36 cellular contexts compared by ENCODE assay signal in genomic region chr2:188571543-188571942, GRCh38.
"Had no signal": no experiment of that assay in that cellular context is flagged by ENCODE, and none has a peak within 500 bp of the region (broad histone marks: within the 10 kb centered on the region; RNA-seq: fewer than 3 reads in every experiment).

No MANE protein-coding gene starts in this region.

- ATAC-seq: activated CD4-positive, alpha-beta T cell treated with anti-CD3 and anti-CD28 coated beads for 36 hours; activated T-cell treated with anti-CD3 and anti-CD28 coated beads, Interleukin-2, amount 50 U/mL, for 72 hours; left colon; sciatic nerve; stimulated activated memory B cell treated with anti-CD40 and anti-IgM and Interleukin-4, amounts not matched to agents 10 μg/mL and 1 μg/mL and 100 μg/mL, for 72 hours; stimulated activated naive CD8-positive, alpha-beta T cell treated with anti-CD3 and anti-CD28 coated beads, Interleukin-15, amount 100 ng/mL, for 72 hours; T-helper 17 cell had no signal

- H3K27me3 Mint-ChIP-seq: activated CD4-positive, alpha-beta T cell treated with anti-CD3 and anti-CD28 coated beads for 36 hours; activated naive CD8-positive, alpha-beta T cell treated with anti-CD3 and anti-CD28 coated beads for 36 hours; dendritic cell treated with granulocyte-macrophage colony-stimulating factor and Interleukin-4, amounts not matched to agents 40 ng/mL and 50 ng/mL, for 4 days; naive B cell; progenitor cell of endocrine pancreas; stimulated activated memory B cell treated with anti-CD40 and anti-IgM and Interleukin-4, amounts not matched to agents 10 μg/mL and 1 μg/mL and 100 μg/mL, for 72 hours; stimulated activated naive CD8-positive, alpha-beta T cell treated with anti-CD3 and anti-CD28 coated beads, Interleukin-15, amount 100 ng/mL, for 72 hours; T-helper 17 cell; type B pancreatic cell had no signal

- H3K9me3 Mint-ChIP-seq: activated naive CD8-positive, alpha-beta T cell treated with anti-CD3 and anti-CD28 coated beads for 36 hours; activated T-cell treated with anti-CD3 and anti-CD28 coated beads, Interleukin-2, amount 50 U/mL, for 72 hours; dendritic cell treated with granulocyte-macrophage colony-stimulating factor and Interleukin-4, amounts not matched to agents 40 ng/mL and 50 ng/mL, for 4 days; endodermal cell; nephron progenitor cell; stimulated activated naive CD8-positive, alpha-beta T cell treated with anti-CD3 and anti-CD28 coated beads, Interleukin-15, amount 100 ng/mL, for 72 hours; type B pancreatic cell had no signal

- H3K4me1 Mint-ChIP-seq: activated CD4-positive, alpha-beta T cell treated with anti-CD3 and anti-CD28 coated beads for 36 hours; activated naive CD8-positive, alpha-beta T cell treated with anti-CD3 and anti-CD28 coated beads for 36 hours; endodermal cell; naive B cell; stimulated activated memory B cell treated with anti-CD40 and anti-IgM and Interleukin-4, amounts not matched to agents 10 μg/mL and 1 μg/mL and 100 μg/mL, for 72 hours; stimulated activated naive CD8-positive, alpha-beta T cell treated with anti-CD3 and anti-CD28 coated beads, Interleukin-15, amount 100 ng/mL, for 72 hours; T-helper 17 cell had no signal

- H3K9me3 ChIP-seq: esophagus squamous epithelium, ovary, uterus had no signal

- H3K4me2 ChIP-seq: smooth muscle cell had no signal

- H3K4me1 ChIP-seq: esophagus squamous epithelium, uterus had no signal

- DNase-seq: activated CD4-positive, alpha-beta T cell treated with anti-CD3 and anti-CD28 coated beads for 36 hours; activated CD4-positive, alpha-beta T cell treated with anti-CD3 and anti-CD28 coated beads, Interleukin-2, amount 50 U/mL, for 4 hours; activated CD4-positive, CD25-positive, alpha-beta regulatory T cell; activated naive CD4-positive, alpha-beta T cell treated with Interleukin-2 at 50 U/mL for 16 hours; activated naive CD8-positive, alpha-beta T cell treated with anti-CD3 and anti-CD28 coated beads for 36 hours; activated T-cell treated with anti-CD3 and anti-CD28 coated beads for 4 hours; activated T-cell treated with anti-CD3 and anti-CD28 coated beads, Interleukin-2, amount 50 U/mL, for 72 hours; amniotic stem cell; brain microvascular endothelial cell; caudate nucleus; endodermal cell; esophagus squamous epithelium; foreskin fibroblast; head of caudate nucleus; hippocampal formation; kidney; left colon; mammary epithelial cell; naive B cell; nephron progenitor cell; ovary; stimulated activated CD4-positive, alpha-beta T cell treated with anti-CD3 and anti-CD28 coated beads, Interleukin-1b, Interleukin-23, amount 100 ng/mL, for 48 hours; stimulated activated CD4-positive, alpha-beta T cell treated with anti-CD3 and anti-CD28 coated beads, Interleukin-4, amount 100 ng/mL, for 4 hours; stimulated activated CD8-positive, alpha-beta memory T cell treated with anti-CD3 and anti-CD28 coated beads, Interleukin-4, amount 100 ng/mL, for 48 hours; stimulated activated naive CD8-positive, alpha-beta T cell treated with anti-CD3 and anti-CD28 coated beads, Interleukin-15, amount 100 ng/mL, for 72 hours; substantia nigra; T-helper 17 cell; uterus had no signal

- H3K4me3 Mint-ChIP-seq: activated CD4-positive, alpha-beta T cell treated with anti-CD3 and anti-CD28 coated beads for 36 hours; activated naive CD8-positive, alpha-beta T cell treated with anti-CD3 and anti-CD28 coated beads for 36 hours; activated T-cell treated with anti-CD3 and anti-CD28 coated beads, Interleukin-2, amount 50 U/mL, for 72 hours; dendritic cell treated with granulocyte-macrophage colony-stimulating factor and Interleukin-4, amounts not matched to agents 40 ng/mL and 50 ng/mL, for 4 days; endodermal cell; naive B cell; nephron progenitor cell; stimulated activated memory B cell treated with anti-CD40 and anti-IgM and Interleukin-4, amounts not matched to agents 10 μg/mL and 1 μg/mL and 100 μg/mL, for 72 hours; stimulated activated naive CD8-positive, alpha-beta T cell treated with anti-CD3 and anti-CD28 coated beads, Interleukin-15, amount 100 ng/mL, for 72 hours; T-helper 17 cell; type B pancreatic cell had no signal

- H3K36me3 Mint-ChIP-seq: activated naive CD8-positive, alpha-beta T cell treated with anti-CD3 and anti-CD28 coated beads for 36 hours; naive B cell; stimulated activated memory B cell treated with anti-CD40 and anti-IgM and Interleukin-4, amounts not matched to agents 10 μg/mL and 1 μg/mL and 100 μg/mL, for 72 hours had no signal

- H3K27ac Mint-ChIP-seq: activated CD4-positive, alpha-beta T cell treated with anti-CD3 and anti-CD28 coated beads for 36 hours; activated naive CD8-positive, alpha-beta T cell treated with anti-CD3 and anti-CD28 coated beads for 36 hours; activated T-cell treated with anti-CD3 and anti-CD28 coated beads, Interleukin-2, amount 50 U/mL, for 72 hours; dendritic cell treated with granulocyte-macrophage colony-stimulating factor and Interleukin-4, amounts not matched to agents 40 ng/mL and 50 ng/mL, for 4 days; endodermal cell; naive B cell; nephron progenitor cell; progenitor cell of endocrine pancreas; stimulated activated memory B cell treated with anti-CD40 and anti-IgM and Interleukin-4, amounts not matched to agents 10 μg/mL and 1 μg/mL and 100 μg/mL, for 72 hours; stimulated activated naive CD8-positive, alpha-beta T cell treated with anti-CD3 and anti-CD28 coated beads, Interleukin-15, amount 100 ng/mL, for 72 hours; T-helper 17 cell; type B pancreatic cell had no signal

- H3K4me3 ChIP-seq: esophagus squamous epithelium, ovary, smooth muscle cell, uterus had no signal

- H3K27me3 ChIP-seq: brain microvascular endothelial cell, esophagus squamous epithelium, neutrophil, ovary, uterus had no signal

- H3K36me3 ChIP-seq: brain microvascular endothelial cell, neutrophil, ovary, uterus had no signal

- H3K27ac ChIP-seq: brain microvascular endothelial cell, esophagus squamous epithelium, neutrophil, ovary had no signal

- FAIRE-seq: astrocyte had no signal
